7 cellular contexts compared by ENCODE assay signal in genomic region chr6:73451166-73452106, GRCh38.
DNase-seq lines count a peak whose midpoint lies in the region; ATAC-seq lines count a peak whose summit lies in the region.

No MANE protein-coding gene starts in this region.

- H3K27me3 Mint-ChIP-seq in memory B cell, result no peaks in the 10 kb centered on the region

- H3K9me3 Mint-ChIP-seq in memory B cell, result no peaks in the 10 kb centered on the region

- peaks cover 17% of the 10 kb centered on the region for H3K4me1 Mint-ChIP-seq in memory B cell

- peak; percentile 56 for ATAC-seq in GM18517 (IDR thresholded peaks at IDR 0.05; ENCODE audit: unreplicated experiment)
- ATAC-seq in HG02852 (IDR thresholded peaks at IDR 0.05; ENCODE audit: unreplicated experiment), result peak; percentile 50
- peak; percentile 60 for ATAC-seq in memory B cell (ENCODE audit: low read depth)

- DNase-seq in NCI-H2171 (lab: John Stamatoyannopoulos, UW) (peak; percentile 7), memory B cell (ENCODE audit: low spot score in 2 of 2) (peak; percentile 44 to 63)
- peak; percentile 21 to 40 for DNase-seq in activated CD4-positive, alpha-beta T cell treated with anti-CD3 and anti-CD28 coated beads, Interleukin-2, amount 50 U/mL, for 4 hours
- DNase-seq in effector CD8-positive, alpha-beta T cell (lab: John Stamatoyannopoulos, UW), result peak; percentile 19
- DNase-seq in stimulated activated CD8-positive, alpha-beta memory T cell treated with anti-CD3 and anti-CD28 coated beads, Interleukin-4, amount 100 ng/mL, for 48 hours, result peak; percentile 68

- peaks cover 6% of the 10 kb centered on the region for H3K36me3 Mint-ChIP-seq in memory B cell

- H3K4me3 Mint-ChIP-seq in memory B cell, result peak overlapping the region; percentile 93

- peak overlapping the region; percentile 79 for H3K27ac Mint-ChIP-seq in memory B cell

Comparison
In these comparisons a context has a peak if more than half of its experiments do, and no peak if none do; other contexts are left out.
1. Peak in every context shown above with its lines: DNase-seq and ATAC-seq.
2. DNase-seq: peak in every context shown above with its lines; median percentile 68 in stimulated activated CD8-positive, alpha-beta memory T cell treated with anti-CD3 and anti-CD28 coated beads, Interleukin-4, amount 100 ng/mL, for 48 hours; 54 in memory B cell; 30 in activated CD4-positive, alpha-beta T cell treated with anti-CD3 and anti-CD28 coated beads, Interleukin-2, amount 50 U/mL, for 4 hours; 19 in effector CD8-positive, alpha-beta T cell; 7 in NCI-H2171.